ENCODE assay signal across 24 cellular contexts in genomic region chr13:35600137-35600536, GRCh38.
DNase-seq lines count a peak whose midpoint lies in the region; ATAC-seq, FAIRE-seq and TF ChIP-seq lines count a peak whose summit lies in the region.
"Had no signal": no experiment of that assay in that cellular context is flagged by ENCODE, and none has a peak within 500 bp of the region (broad histone marks: within the 10 kb centered on the region; RNA-seq: fewer than 3 reads in every experiment).

No MANE protein-coding gene starts in this region.

- in situ Hi-C loops in GM23248 (cut with MboI) = no loop called here

- H3K9ac ChIP-seq in GM23248 = no peak overlapping the region

- no peaks in the 10 kb centered on the region for H3K36me3 Mint-ChIP-seq in CD8-positive, alpha-beta T cell
- H3K36me3 Mint-ChIP-seq: brain had no signal

- no peak overlapping the region for H3K27ac ChIP-seq in GM23248
- no peak overlapping the region for H3K27ac ChIP-seq in CD8-positive, alpha-beta T cell (ENCODE audit: low read depth, low read length)
- H3K27ac ChIP-seq: prostate gland, SJSA1 had no signal

- no peaks in the 10 kb centered on the region for H3K27me3 ChIP-seq in GM23248 (replicated peaks; ENCODE audit: insufficient read depth)
- H3K27me3 ChIP-seq in CD8-positive, alpha-beta T cell (ENCODE audit: insufficient read depth, low read length) = no peaks in the 10 kb centered on the region
- H3K27me3 ChIP-seq: SJSA1, tibial nerve had no signal

- H3K36me3 ChIP-seq in GM23248 (ENCODE audit: low read depth) = no peaks in the 10 kb centered on the region
- no peaks in the 10 kb centered on the region for H3K36me3 ChIP-seq in CD8-positive, alpha-beta T cell (ENCODE audit: insufficient read depth, low read length)
- H3K36me3 ChIP-seq: prostate gland, SJSA1, tibial nerve had no signal

- H3K27ac Mint-ChIP-seq in CD8-positive, alpha-beta T cell = no peak overlapping the region
- H3K27ac Mint-ChIP-seq: activated CD4-positive, alpha-beta T cell treated with anti-CD3 and anti-CD28 coated beads for 36 hours; endodermal cell had no signal

- 0 out of 2 replicates have a peak, but pooled peaks cover 4% of the 10 kb centered on the region for H3F3A ChIP-seq in GM23248 (ENCODE audit: insufficient read depth)

- no peaks in the 10 kb centered on the region for H3K9me3 ChIP-seq in GM23248 (ENCODE audit: low read depth)
- no peaks in the 10 kb centered on the region for H3K9me3 ChIP-seq in CD8-positive, alpha-beta T cell (ENCODE audit: low read length)
- H3K9me3 ChIP-seq: prostate gland, SJSA1, tibial nerve had no signal

- CTCF ChIA-PET in AG04449 (lab: Yijun Ruan, JAX) = interaction anchor here (0.9 to 2.0 kb wide), 3 partner anchors 23 to 189 kb away, joined by 3 to 8 read pairs (median 4); no protein-coding TSS in a partner anchor
- CTCF ChIA-PET in CD8-positive, alpha-beta T cell (lab: Charles Lee) = no interaction called here

- no peaks in the 10 kb centered on the region for H3K9me2 ChIP-seq in GM23248 (ENCODE audit: insufficient read depth)

- no peaks in the 10 kb centered on the region for H4K20me1 ChIP-seq in GM23248 (ENCODE audit: insufficient read depth)

- intact Hi-C loops in CD8-positive, alpha-beta T cell (cut with DNase I, micrococcal nuclease) = no loop called here

- 75 to 76% methylated on average over 3 of the region's 3 CpGs for WGBS in GM23248 (ENCODE audit: low coverage in 1 of 2, low lambda C conversion rate in 2 of 2, missing lambda C conversion rate in 2 of 2), 2 experiments

- no peak for ATAC-seq in CD8-positive, alpha-beta T cell
- ATAC-seq: activated CD4-positive, alpha-beta T cell treated with anti-CD3 and anti-CD28 coated beads for 36 hours; Panc1 had no signal

- no peak overlapping the region for H3K4me2 ChIP-seq in GM23248 (ENCODE audit: unreplicated experiment)

- no peaks in the 10 kb centered on the region for H3K4me1 Mint-ChIP-seq in CD8-positive, alpha-beta T cell (ENCODE audit: low read depth)
- H3K4me1 Mint-ChIP-seq: activated CD4-positive, alpha-beta T cell treated with anti-CD3 and anti-CD28 coated beads for 36 hours had no signal

- POLR2A ChIA-PET in AG04449 (lab: Yijun Ruan, JAX) = no interaction called here
- POLR2A ChIA-PET in CD8-positive, alpha-beta T cell (lab: Charles Lee) = no interaction called here

- TF ChIP-seq CTCF in AG04449 (IDR thresholded peaks at IDR 0.05; ENCODE audit: insufficient read depth, low read length, missing control alignments) (no peak), cardiac fibroblast (IDR thresholded peaks at IDR 0.05; ENCODE audit: low read depth, low read length) (no peak)
- TF ChIP-seq CTCF in CD8-positive, alpha-beta T cell (IDR thresholded peaks at IDR 0.05) = no peak

- H3K9me3 Mint-ChIP-seq in CD8-positive, alpha-beta T cell = no peaks in the 10 kb centered on the region
- H3K9me3 Mint-ChIP-seq: brain, endodermal cell had no signal

- H2AFZ ChIP-seq in GM23248 = no peak overlapping the region

- DNase-seq in AG04449 (ENCODE audit: low read depth, low spot score) (peak; percentile 44), GM23248 (peak; percentile 33), cardiac fibroblast (ENCODE audit: low read depth in 2 of 2) (peak; percentile 4 to 45), kidney tubule cell (ENCODE audit: low spot score) (peak; percentile 6), urothelium cell line (ENCODE audit: low spot score) (no peak), hippocampal formation (lab: John Stamatoyannopoulos, UW) (no peak), NCI-H2029 treated with DMSO at 0.1 percent for 48 hours (lab: John Stamatoyannopoulos, UW) (no peak)
- no peak for DNase-seq in CD8-positive, alpha-beta T cell
- DNase-seq: activated CD4-positive, alpha-beta T cell treated with anti-CD3 and anti-CD28 coated beads for 36 hours; activated gamma-delta T cell; activated T-cell treated with anti-CD3 and anti-CD28 coated beads, Interleukin-2, amount 50 U/mL, for 1 hour; COR-L47; cortex of kidney; DMS79 treated with DMSO at 0.1 percent for 48 hours; endodermal cell; glutamatergic neuron; NCI-H2171; NCI-H510A treated with DMSO at 0.1 percent for 48 hours had no signal

- no peaks in the 10 kb centered on the region for H3K79me2 ChIP-seq in GM23248 (ENCODE audit: insufficient read depth)

- H3K27me3 Mint-ChIP-seq in CD8-positive, alpha-beta T cell (ENCODE audit: low read depth) = no peaks in the 10 kb centered on the region
- H3K27me3 Mint-ChIP-seq: activated CD4-positive, alpha-beta T cell treated with anti-CD3 and anti-CD28 coated beads for 36 hours; brain had no signal

- no peak for FAIRE-seq in urothelium cell line (lab: Jason Lieb, UNC)
- FAIRE-seq: GM12892 had no signal

- H3K4me3 Mint-ChIP-seq in CD8-positive, alpha-beta T cell = no peak overlapping the region
- H3K4me3 Mint-ChIP-seq: activated CD4-positive, alpha-beta T cell treated with anti-CD3 and anti-CD28 coated beads for 36 hours; brain; endodermal cell had no signal

- H3K4me3 ChIP-seq in AG04449 (ENCODE audit: low read depth, low read length) (no peak overlapping the region), GM23248 (no peak overlapping the region), cardiac fibroblast (replicated peaks in 1 of 2; ENCODE audit: low read depth in 2 of 2, low read length in 2 of 2) (no peak overlapping the region)
- no peak overlapping the region for H3K4me3 ChIP-seq in CD8-positive, alpha-beta T cell (ENCODE audit: low read depth, low read length)
- H3K4me3 ChIP-seq: prostate gland, SJSA1, tibial nerve had no signal

- H3K4me1 ChIP-seq in GM23248 (ENCODE audit: insufficient read depth) = peaks cover 21% of the 10 kb centered on the region; the same call in 1 of the 2 replicates
- H3K4me1 ChIP-seq in CD8-positive, alpha-beta T cell (ENCODE audit: insufficient read depth, low read length) = no peaks in the 10 kb centered on the region
- H3K4me1 ChIP-seq: prostate gland, SJSA1 had no signal

Comparison
In these comparisons a context has a peak if more than half of its experiments do, and no peak if none do; other contexts are left out.
1. DNase-seq: peak in AG04449 (single experiment), GM23248 (single experiment), cardiac fibroblast (2 of 2) and kidney tubule cell (single experiment); none in urothelium cell line (single experiment), CD8-positive, alpha-beta T cell (0 of 7), hippocampal formation (0 of 2) and NCI-H2029 treated with DMSO at 0.1 percent for 48 hours (single experiment).